8 cellular contexts compared by ENCODE assay signal in the genomic region with DNA sequence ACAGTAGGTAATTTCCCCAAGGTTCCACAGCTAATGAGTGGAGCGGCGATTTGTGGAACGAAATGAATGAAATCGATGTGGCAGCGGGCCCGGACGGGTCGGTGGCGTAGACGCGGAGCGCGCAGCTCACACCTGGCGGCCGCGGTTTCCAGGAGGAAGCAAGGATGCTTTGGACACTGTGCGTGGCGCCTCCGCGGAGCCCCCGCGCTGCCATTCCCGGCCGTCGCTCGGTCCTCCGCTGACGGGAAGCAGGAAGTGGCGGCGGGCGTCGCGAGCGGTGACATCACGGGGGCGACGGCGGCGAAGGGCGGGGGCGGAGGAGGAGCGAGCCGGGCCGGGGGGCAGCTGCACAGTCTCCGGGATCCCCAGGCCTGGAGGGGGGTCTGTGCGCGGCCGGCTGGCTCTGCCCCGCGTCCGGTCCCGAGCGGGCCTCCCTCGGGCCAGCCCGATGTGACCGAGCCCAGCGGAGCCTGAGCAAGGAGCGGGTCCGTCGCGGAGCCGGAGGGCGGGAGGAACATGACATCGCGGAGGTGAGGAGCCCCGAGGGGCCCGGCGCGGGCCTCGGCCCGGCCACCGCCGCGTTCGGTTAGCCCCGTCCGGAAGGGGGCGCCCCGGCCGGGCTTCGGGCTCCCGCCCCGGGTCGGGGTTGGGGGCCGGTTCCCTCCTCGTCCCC. TPM values are rescaled to one million over a fixed set of nuclear protein-coding genes. Genes with fewer than 3 reads are reported as not detected.
DNase-seq lines count a peak whose midpoint lies in the region; ATAC-seq lines count a peak whose summit lies in the region.

A gene (plus strand): TSS at position 352 of the 673 bp plus-strand sequence. CDS start 165 bp downstream, at position 517.

- DNase-seq in AG08395 (ENCODE audit: low spot score) (peak; percentile 91), NCI-H345 treated with DMSO at 0.1 percent for 48 hours (lab: John Stamatoyannopoulos, UW; ENCODE audit: unreplicated experiment) (peak; percentile 52), cerebellum (ENCODE audit: low spot score) (peak; percentile 93), kidney glomerular epithelial cell (lab: John Stamatoyannopoulos, UW) (peak; percentile 53)
- DNase-seq in activated CD4-positive, alpha-beta T cell treated with anti-CD3 and anti-CD28 coated beads for 1 hour = peak; percentile 87
- DNase-seq in stimulated activated CD4-positive, alpha-beta T cell treated with anti-CD3 and anti-CD28 coated beads, Interleukin-1b, Interleukin-23, amount 100 ng/mL, for 1 hour (ENCODE audit: low read depth in 2 of 2) = peak; percentile 69 to 90

- ATAC-seq in GM18867 (IDR thresholded peaks at IDR 0.05; ENCODE audit: unreplicated experiment) = peak; percentile 77
- peak; percentile 72 for ATAC-seq in HG03097 (IDR thresholded peaks at IDR 0.05; ENCODE audit: low FRiP score, unreplicated experiment)

RNA-seq across cellular contexts. Expression of the gene that starts here (rescaled TPM):
- 68.1 TPM for total RNA-seq in cerebellum

Comparison
In these comparisons a context has a peak if more than half of its experiments do, and no peak if none do; other contexts are left out.
1. Peak in every context shown above with its lines: DNase-seq and ATAC-seq.